ENCODE assay signal across 21 cellular contexts in the genomic region with DNA sequence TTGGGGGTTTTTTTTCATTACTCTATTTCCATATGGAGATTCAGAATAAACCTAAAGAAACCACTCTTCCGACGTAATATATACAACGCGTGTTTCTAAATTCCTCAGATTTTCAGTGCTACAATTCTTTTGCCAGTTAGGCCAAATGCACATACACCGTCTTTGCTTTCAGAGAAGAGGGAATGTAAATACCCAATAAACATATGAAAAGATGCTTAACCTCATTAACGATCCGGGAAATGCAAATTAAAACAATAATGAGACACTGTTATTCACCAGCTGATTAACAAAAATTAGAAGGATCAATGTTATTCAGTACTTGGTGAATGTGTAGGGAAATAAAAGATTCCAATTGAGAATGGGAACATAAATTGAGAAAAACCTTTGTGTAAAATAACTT. TPM values are rescaled to one million over a fixed set of nuclear protein-coding genes. Genes with fewer than 3 reads are reported as not detected.
DNase-seq lines count a peak whose midpoint lies in the region; ATAC-seq and TF ChIP-seq lines count a peak whose summit lies in the region.
"Had no signal": no experiment of that assay in that cellular context is flagged by ENCODE, and none has a peak within 500 bp of the region (broad histone marks: within the 10 kb centered on the region; RNA-seq: fewer than 3 reads in every experiment).

No MANE protein-coding gene starts in this region.

- H3K4me3 Mint-ChIP-seq in H9 (peak overlapping the region; percentile 9 to 48; a peak in 4 of 5 replicates), brain (peak overlapping the region in 3 of 5 experiments; percentile 49 to 65 (median 53))

- peaks cover 10% of the 10 kb centered on the region for H3K79me1 ChIP-seq in H9 (ENCODE audit: insufficient read depth, low read depth, low read length, poor library complexity, severe bottlenecking)

- no peak overlapping the region for H3K18ac ChIP-seq in H9 (ENCODE audit: insufficient read length, low read depth, low read length)

- DNase-seq in H9 (no peak), thyroid gland (no peak), ecto neural progenitor cell (ENCODE audit: low spot score) (no peak), left colon (no peak)
- DNase-seq: GM23248, HCEC 1CT, Karpas-422, NCI-H1092, NCI-H1417 treated with DMSO at 0.1 percent for 48 hours, NCI-H1694 treated with DMSO at 0.1 percent for 48 hours, NCI-H2081, NCI-H2227 treated with DMSO at 0.1 percent for 48 hours, NCI-H526 treated with DMSO at 0.1 percent for 48 hours, Right ventricle myocardium superior, RPMI8226 had no signal

- no peak overlapping the region for H3K23ac ChIP-seq in H9 (ENCODE audit: insufficient read length, low read depth, low read length)

- no peak overlapping the region for H2BK20ac ChIP-seq in H9 (ENCODE audit: low read depth, low read length, poor library complexity, severe bottlenecking)

- H3K27ac ChIP-seq in H9 (ENCODE audit: insufficient read length, low read depth, low read length) (peak overlapping the region; percentile 58), iPS-18a (ENCODE audit: low read length) (peak overlapping the region; percentile 6), thyroid gland (peak overlapping the region; percentile 5 to 57 (median 34))
- H3K27ac ChIP-seq: GM23248, SJSA1 had no signal

- H3K36me3 ChIP-seq in iPS-18a (ENCODE audit: control insufficient read depth, low read depth, low read length), result peaks cover 54% of the 10 kb centered on the region
- H3K36me3 ChIP-seq in thyroid gland, result peaks cover 0 to 5% of the 10 kb centered on the region in 2 donors
- H3K36me3 ChIP-seq: SJSA1 had no signal

- H3K27me3 ChIP-seq in H9 (ENCODE audit: insufficient read depth, low read length), result no peaks in the 10 kb centered on the region
- no peaks in the 10 kb centered on the region for H3K27me3 ChIP-seq in iPS-18a (ENCODE audit: control insufficient read depth, insufficient read depth, low read length)
- no peaks in the 10 kb centered on the region for H3K27me3 ChIP-seq in thyroid gland
- H3K27me3 ChIP-seq: SJSA1 had no signal

- H4K91ac ChIP-seq in H9 (ENCODE audit: insufficient read length, low read depth, low read length), result no peak overlapping the region

- no peak overlapping the region for H2BK120ac ChIP-seq in H9 (ENCODE audit: low read depth, low read length, poor library complexity, severe bottlenecking)

- H2AFZ ChIP-seq in H9 (ENCODE audit: low read length), result no peak overlapping the region
- H2AFZ ChIP-seq: GM23248 had no signal

- no peak overlapping the region for H3K56ac ChIP-seq in H9 (ENCODE audit: insufficient read length, low read depth, low read length)

- H3K27me3 Mint-ChIP-seq in H9 (ENCODE audit: low read depth) (no peaks in the 10 kb centered on the region), brain (no peaks in the 10 kb centered on the region)

- no peak overlapping the region for H2BK15ac ChIP-seq in H9 (ENCODE audit: low read depth, low read length)

- no peak overlapping the region for H3K4ac ChIP-seq in H9 (ENCODE audit: low read depth, low read length)

- no peak overlapping the region for H2BK12ac ChIP-seq in H9 (ENCODE audit: insufficient read length, low read depth, low read length)

- H3K9ac ChIP-seq in H9 (ENCODE audit: extremely low read depth, insufficient read length, low read length), result no peak overlapping the region
- peak overlapping the region; percentile 6 for H3K9ac ChIP-seq in iPS-18a (ENCODE audit: low read length)
- H3K9ac ChIP-seq: GM23248 had no signal

- no peak overlapping the region for H4K8ac ChIP-seq in H9 (replicated peaks; ENCODE audit: insufficient read length, low read depth, low read length)

- H3K4me1 Mint-ChIP-seq in H9, result peaks cover 87 to 92% of the 10 kb centered on the region in 2 experiments
- H3K4me1 Mint-ChIP-seq in brain, result peaks cover 62% of the 10 kb centered on the region

- H2AK5ac ChIP-seq in H9 (ENCODE audit: insufficient read length, low read length), result no peak overlapping the region

- H3K9me3 ChIP-seq in H9 (ENCODE audit: control insufficient read depth, low read depth, low read length), result no peaks in the 10 kb centered on the region
- H3K9me3 ChIP-seq in iPS-18a (ENCODE audit: control insufficient read depth, low read depth, low read length), result no peaks in the 10 kb centered on the region
- no peaks in the 10 kb centered on the region for H3K9me3 ChIP-seq in thyroid gland

- no CpG with 5 or more reads among the region's 7 CpGs for WGBS in H9 (ENCODE audit: extremely low coverage, insufficient read length, low lambda C conversion rate)
- WGBS in thyroid gland, 2 donors, result 79 to 82% methylated on average over 7 of the region's 7 CpGs

- H3K4me2 ChIP-seq in H9 (ENCODE audit: insufficient read depth, insufficient read length, low read length), result peak overlapping the region; percentile 28

- H3K36me3 Mint-ChIP-seq in H9 (ENCODE audit: insufficient read depth in 1 of 3, low read depth in 3 of 3) (peaks cover 49 to 71% (median 69%) of the 10 kb centered on the region in 3 experiments), brain (peaks cover 52% of the 10 kb centered on the region)

- H3K4me3 ChIP-seq in iPS-18a (ENCODE audit: low read length) (peak overlapping the region; percentile 48), thyroid gland (replicated peaks in 1 of 3) (no peak overlapping the region)
- H3K4me3 ChIP-seq: GM23248, SJSA1 had no signal

- TF ChIP-seq CTCF in H9 (conservative IDR thresholded peaks at IDR 0.05) (no peak), brain (conservative IDR thresholded peaks at IDR 0.05) (no peak), thyroid gland (IDR thresholded peaks at IDR 0.05) (no peak)

- H3K9me3 Mint-ChIP-seq in H9 (no peaks in the 10 kb centered on the region; a peak in 1 of 5 replicates), brain (peaks cover 0 to 7% (median 3%) of the 10 kb centered on the region in 5 experiments)

- TF ChIP-seq POLR2A in thyroid gland (IDR thresholded peaks at IDR 0.05), result no peak

- H3K23me2 ChIP-seq in H9 (ENCODE audit: insufficient read length, low read depth, low read length, poor library complexity, severe bottlenecking), result peaks cover 5% of the 10 kb centered on the region

- H2BK5ac ChIP-seq in H9 (ENCODE audit: insufficient read length, low read length), result no peak overlapping the region

- peak overlapping the region; percentile 71 to 98 (median 96); a peak in 6 of 7 replicates for H3K27ac Mint-ChIP-seq in H9
- peak overlapping the region; percentile 19 to 82 (median 44) for H3K27ac Mint-ChIP-seq in brain

- H3K79me2 ChIP-seq in H9 (ENCODE audit: insufficient read depth, low read length), result peaks cover 15% of the 10 kb centered on the region; the same call in 1 of the 2 replicates

- H3K14ac ChIP-seq in H9 (ENCODE audit: insufficient read depth, low read length), result no peak overlapping the region

- H4K20me1 ChIP-seq in H9 (ENCODE audit: control insufficient read depth, insufficient read depth, insufficient read length), result no peaks in the 10 kb centered on the region

- no peak overlapping the region for H3T11ph ChIP-seq in H9 (ENCODE audit: low read length)

- ATAC-seq in HG02588 (IDR thresholded peaks at IDR 0.05; ENCODE audit: unreplicated experiment) (no peak), left colon (no peak)
- ATAC-seq: HepG2 had no signal

- H4K5ac ChIP-seq in H9 (ENCODE audit: insufficient read length, low read depth, low read length), result no peak overlapping the region

- intact Hi-C loops in thyroid gland (cut with DNase I), result no loop called here
- intact Hi-C loops in left colon (cut with DNase I, micrococcal nuclease), result no loop called here

- H3K4me1 ChIP-seq in H9 (ENCODE audit: insufficient read depth, low read length) (peaks cover 24% of the 10 kb centered on the region), iPS-18a (ENCODE audit: control insufficient read depth, low read depth, low read length) (peaks cover 57% of the 10 kb centered on the region), thyroid gland (peaks cover 26 to 34% of the 10 kb centered on the region in 2 donors)
- H3K4me1 ChIP-seq: SJSA1 had no signal

RNA-seq across cellular contexts. Expression of a gene that starts 56.8 kb away (rescaled TPM):
- total RNA-seq in H9 (2021), result 133 and 135 TPM in 2 replicates
- polyA plus RNA-seq in brain (ENCODE audit: insufficient read depth, low read depth, low replicate concordance), result 88.5 TPM
- total RNA-seq in thyroid gland, result 100 to 1,000 TPM in 3 of 4 donors, 10 to 100 TPM in 1; 65.6 to 149 (median 122) TPM
- 10 to 100 TPM; 39.2 to 68.0 TPM for total RNA-seq in left colon
- total RNA-seq: A172, GM23248 had no signal

Comparison
In these comparisons a context has a peak if more than half of its experiments do, and no peak if none do; other contexts are left out.
1. H3K27ac ChIP-seq: peak in every context shown above with its lines; median percentile 58 in H9; 34 in thyroid gland; 6 in iPS-18a.